In genomic region chr5:14790931-14791330, GRCh38 we compare ENCODE assay signal across 19 cellular contexts.
"Had no signal": no experiment of that assay in that cellular context is flagged by ENCODE, and none has a peak within 500 bp of the region (broad histone marks: within the 10 kb centered on the region; RNA-seq: fewer than 3 reads in every experiment).

No MANE protein-coding gene starts in this region.

- H3K27me3 ChIP-seq: heart right ventricle, left lung, pancreas, transverse colon had no signal

- H3K9me3 Mint-ChIP-seq: immature natural killer cell; memory B cell; mesothelial cell of epicardium; nephron; stimulated activated effector memory CD8-positive, alpha-beta T cell treated with anti-CD3 and anti-CD28 coated beads, Interleukin-12 subunit alpha, Interleukin-12 subunit beta, amount 100 ng/mL, for 72 hours; stimulated activated naive CD8-positive, alpha-beta T cell treated with anti-CD3 and anti-CD28 coated beads, Interleukin-15, Interleukin-2, amounts not matched to agents 100 ng/mL and 50 ng/mL, for 24 hours had no signal

- H3K4me3 ChIP-seq: heart right ventricle, left lung, lower lobe of right lung, pancreas, transverse colon had no signal

- H3K4me3 Mint-ChIP-seq: immature natural killer cell; memory B cell; mesothelial cell of epicardium; nephron; stimulated activated effector memory CD8-positive, alpha-beta T cell treated with anti-CD3 and anti-CD28 coated beads, Interleukin-12 subunit alpha, Interleukin-12 subunit beta, amount 100 ng/mL, for 72 hours; stimulated activated naive CD8-positive, alpha-beta T cell treated with anti-CD3 and anti-CD28 coated beads, Interleukin-15, Interleukin-2, amounts not matched to agents 100 ng/mL and 50 ng/mL, for 24 hours had no signal

- DNase-seq: cortex of kidney; effector memory CD4-positive, alpha-beta T cell; heart right ventricle; immature natural killer cell; left lung; lower lobe of right lung; occipital lobe; pancreas; right cardiac atrium; stimulated activated CD4-positive, alpha-beta T cell treated with anti-CD3 and anti-CD28 coated beads, Interleukin-4, amount 100 ng/mL, for 1 hour; stimulated activated CD8-positive, alpha-beta memory T cell treated with anti-CD3 and anti-CD28 coated beads, Interleukin-4, amount 100 ng/mL, for 48 hours; transverse colon had no signal

- H3K36me3 Mint-ChIP-seq: mesothelial cell of epicardium had no signal

- H3K27ac ChIP-seq: left lung, lower lobe of right lung, pancreas, transverse colon had no signal

- H3K27me3 Mint-ChIP-seq: memory B cell; progenitor cell of endocrine pancreas; stimulated activated naive CD8-positive, alpha-beta T cell treated with anti-CD3 and anti-CD28 coated beads, Interleukin-15, Interleukin-2, amounts not matched to agents 100 ng/mL and 50 ng/mL, for 24 hours had no signal

- H3K9me3 ChIP-seq: heart right ventricle, left lung, lower lobe of right lung, pancreas, transverse colon had no signal

- H3K27ac Mint-ChIP-seq: progenitor cell of endocrine pancreas; stimulated activated effector memory CD8-positive, alpha-beta T cell treated with anti-CD3 and anti-CD28 coated beads, Interleukin-12 subunit alpha, Interleukin-12 subunit beta, amount 100 ng/mL, for 72 hours; stimulated activated naive CD8-positive, alpha-beta T cell treated with anti-CD3 and anti-CD28 coated beads, Interleukin-15, Interleukin-2, amounts not matched to agents 100 ng/mL and 50 ng/mL, for 24 hours had no signal

- H3K36me3 ChIP-seq: left lung, lower lobe of right lung, pancreas had no signal

- H3K4me1 ChIP-seq: left lung, lower lobe of right lung, pancreas, transverse colon had no signal

- ATAC-seq: esophagus mucosa; heart right ventricle; left lung; lower lobe of right lung; pancreas; right cardiac atrium; stimulated activated effector memory CD8-positive, alpha-beta T cell treated with anti-CD3 and anti-CD28 coated beads, Interleukin-12 subunit alpha, Interleukin-12 subunit beta, amount 100 ng/mL, for 72 hours had no signal
